ENCODE assay signal across 8 cellular contexts in the genomic region with DNA sequence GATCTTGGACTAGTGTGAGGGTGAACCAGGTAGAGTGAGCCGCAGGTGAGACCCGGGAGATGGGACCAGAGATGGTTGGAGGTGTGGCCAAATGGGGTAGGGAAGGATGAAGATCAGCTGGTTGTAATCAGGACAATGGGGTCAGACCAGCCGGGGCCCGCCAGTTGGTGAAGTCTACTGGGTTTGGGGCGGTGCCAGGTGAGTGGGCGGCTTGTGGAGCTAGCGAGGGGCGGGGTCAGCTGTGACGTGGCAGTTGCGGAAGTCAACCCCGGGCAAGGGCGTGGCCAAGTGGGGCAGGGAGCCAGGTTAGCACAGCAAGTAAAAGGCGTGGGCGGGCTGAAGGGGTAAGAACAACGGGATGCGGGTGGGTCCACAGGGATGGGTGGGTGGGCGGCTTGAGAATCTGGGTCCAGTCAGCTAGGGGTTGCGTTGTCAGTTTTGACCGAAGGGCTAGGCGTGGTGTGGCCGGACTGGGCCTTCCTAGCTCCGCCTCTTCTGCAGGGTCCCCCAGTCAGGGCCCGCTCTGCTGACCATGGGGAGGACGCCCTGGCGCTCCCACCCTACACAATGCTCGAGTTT. TPM values are rescaled to one million over a fixed set of nuclear protein-coding genes. Genes with fewer than 3 reads are reported as not detected.
DNase-seq lines count a peak whose midpoint lies in the region; ATAC-seq and TF ChIP-seq lines count a peak whose summit lies in the region.

No MANE protein-coding gene starts in this region.

- no peaks in the 10 kb centered on the region for H3K27me3 Mint-ChIP-seq in activated CD8-positive, alpha-beta T cell treated with anti-CD3 and anti-CD28 coated beads for 36 hours
- H3K27me3 Mint-ChIP-seq in memory B cell = no peaks in the 10 kb centered on the region

- no peak overlapping the region for H3K4me3 ChIP-seq in BE2C (ENCODE audit: low read depth, low read length)

- H3K27ac Mint-ChIP-seq in activated CD8-positive, alpha-beta T cell treated with anti-CD3 and anti-CD28 coated beads for 36 hours = peak overlapping the region; percentile 74
- peak overlapping the region; percentile 83 for H3K27ac Mint-ChIP-seq in memory B cell

- no peaks in the 10 kb centered on the region for H3K27me3 ChIP-seq in BE2C

- POLR2A ChIA-PET in activated CD8-positive, alpha-beta T cell treated with anti-CD3 and anti-CD28 coated beads for 36 hours (lab: Charles Lee) = interaction anchor here (1.0 to 1.1 kb wide), 4 partner anchors 16 to 26 kb away, joined by 3 to 6 read pairs (median 4); a partner anchor contains a TSS

- no peaks in the 10 kb centered on the region for H3K4me1 ChIP-seq in BE2C

- peaks cover 25% of the 10 kb centered on the region for H3K4me1 Mint-ChIP-seq in activated CD8-positive, alpha-beta T cell treated with anti-CD3 and anti-CD28 coated beads for 36 hours (ENCODE audit: low read depth)
- peaks cover 20% of the 10 kb centered on the region for H3K4me1 Mint-ChIP-seq in memory B cell

- H3K9me3 Mint-ChIP-seq in activated CD8-positive, alpha-beta T cell treated with anti-CD3 and anti-CD28 coated beads for 36 hours = no peaks in the 10 kb centered on the region
- no peaks in the 10 kb centered on the region for H3K9me3 Mint-ChIP-seq in memory B cell

- H3K9me3 ChIP-seq in BE2C = no peaks in the 10 kb centered on the region

- CTCF ChIA-PET in activated CD8-positive, alpha-beta T cell treated with anti-CD3 and anti-CD28 coated beads for 36 hours (lab: Charles Lee) = interaction anchor here (0.8 to 1.0 kb wide), 4 partner anchors 12 to 33 kb away, joined by 3 read pairs; no protein-coding TSS in a partner anchor

- no peak for TF ChIP-seq CTCF in BE2C (IDR thresholded peaks at IDR 0.05; ENCODE audit: low read depth, low read length)
- no peak for TF ChIP-seq CTCF in activated CD8-positive, alpha-beta T cell treated with anti-CD3 and anti-CD28 coated beads for 36 hours (IDR thresholded peaks at IDR 0.05)

- no peaks in the 10 kb centered on the region for H3K36me3 ChIP-seq in BE2C

- peak; percentile 71 for ATAC-seq in GM19455 (IDR thresholded peaks at IDR 0.05; ENCODE audit: unreplicated experiment)
- peak; percentile 81 for ATAC-seq in activated CD8-positive, alpha-beta T cell treated with anti-CD3 and anti-CD28 coated beads for 36 hours
- peak; percentile 92 for ATAC-seq in memory B cell (ENCODE audit: low read depth)
- no peak for ATAC-seq in HG02970 (IDR thresholded peaks at IDR 0.05; ENCODE audit: low FRiP score, unreplicated experiment)

- H3K4me3 Mint-ChIP-seq in activated CD8-positive, alpha-beta T cell treated with anti-CD3 and anti-CD28 coated beads for 36 hours = peak overlapping the region; percentile 65
- peak overlapping the region; percentile 88 for H3K4me3 Mint-ChIP-seq in memory B cell

- H3K36me3 Mint-ChIP-seq in activated CD8-positive, alpha-beta T cell treated with anti-CD3 and anti-CD28 coated beads for 36 hours (ENCODE audit: low read depth) = no peaks in the 10 kb centered on the region
- no peaks in the 10 kb centered on the region for H3K36me3 Mint-ChIP-seq in memory B cell

- DNase-seq in BE2C = peak; percentile 61
- peak; percentile 97 for DNase-seq in NCI-H146 treated with DMSO at 0.1 percent for 48 hours (lab: John Stamatoyannopoulos, UW; ENCODE audit: unreplicated experiment)
- DNase-seq in activated CD8-positive, alpha-beta T cell treated with anti-CD3 and anti-CD28 coated beads for 36 hours = peak; percentile 99
- peak; percentile 83 for DNase-seq in effector CD8-positive, alpha-beta T cell (lab: John Stamatoyannopoulos, UW)
- peak; percentile 95 for DNase-seq in memory B cell (ENCODE audit: low spot score in 2 of 2)
- peak; percentile 92 for DNase-seq in stimulated activated CD8-positive, alpha-beta memory T cell treated with anti-CD3 and anti-CD28 coated beads, Interleukin-12 subunit alpha, Interleukin-12 subunit beta, amount 100 ng/mL, for 1 hour (ENCODE audit: low read depth)

- intact Hi-C loops in activated CD8-positive, alpha-beta T cell treated with anti-CD3 and anti-CD28 coated beads for 36 hours (cut with micrococcal nuclease) = no loop called here

RNA-seq across cellular contexts. Expression of a gene that starts 25.5 kb away (rescaled TPM):
- 47.5 TPM for polyA plus RNA-seq in BE2C (2012; ENCODE audit: insufficient read depth, insufficient read length, low read depth)
- total RNA-seq in activated CD8-positive, alpha-beta T cell treated with anti-CD3 and anti-CD28 coated beads for 36 hours = 100 to 1,000 TPM; 213 to 217 TPM

RNA-seq across cellular contexts. Expression of a gene that starts 49.6 kb away (rescaled TPM):
- polyA plus RNA-seq in BE2C (2012; ENCODE audit: insufficient read depth, insufficient read length, low read depth) = 0.25 TPM
- total RNA-seq in activated CD8-positive, alpha-beta T cell treated with anti-CD3 and anti-CD28 coated beads for 36 hours = 1 to 10 TPM in 1 of 2 experiments, under 1 TPM in 1; 0.76 to 1.1 TPM
